ENCODE assay signal across 8 cellular contexts in the genomic region with DNA sequence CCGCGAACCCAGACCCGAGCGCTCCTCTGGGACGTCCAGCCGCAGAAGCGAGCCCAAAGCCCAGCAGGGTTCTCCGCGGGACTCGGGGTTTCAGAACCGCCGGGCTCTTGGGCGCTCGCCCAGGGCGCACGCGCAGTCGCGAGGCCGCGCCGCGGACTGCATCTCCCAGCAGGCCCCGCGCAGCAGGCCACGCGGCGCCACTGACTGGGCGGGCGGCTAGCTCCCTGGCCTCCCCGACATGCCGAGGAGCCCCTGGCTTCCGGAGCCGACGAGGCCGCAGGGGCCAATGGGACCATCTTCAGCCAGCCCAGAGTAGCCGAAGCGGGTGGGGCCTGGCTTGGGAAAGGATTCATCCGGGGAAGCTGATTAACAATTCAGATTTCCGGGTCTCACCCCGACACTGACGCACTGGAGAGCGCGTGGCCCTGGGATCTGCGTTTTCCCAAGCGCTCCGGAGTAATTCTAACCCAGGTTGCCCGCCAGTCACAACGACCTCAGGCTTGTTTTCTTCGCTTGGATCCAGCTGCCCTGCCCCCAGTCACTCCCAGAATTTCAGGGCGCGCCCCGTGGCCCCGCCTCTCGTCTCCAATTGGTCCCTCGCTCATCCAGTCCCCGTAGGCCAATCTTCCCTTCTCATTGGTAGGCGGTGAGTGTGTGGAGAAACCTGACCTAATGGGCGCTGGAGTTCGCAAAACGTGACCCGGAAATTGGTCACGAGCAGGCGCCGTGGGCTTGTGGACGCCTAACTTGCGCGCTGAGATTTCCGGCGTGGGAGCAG. TPM values are rescaled to one million over a fixed set of nuclear protein-coding genes. Genes with fewer than 3 reads are reported as not detected.
A peak's percentile ranks its signal among the peaks of the same experiment; 100 is the strongest.
DNase-seq lines count a peak whose midpoint lies in the region; ATAC-seq and TF ChIP-seq lines count a peak whose summit lies in the region.

A gene (plus strand): TSS at position 745 of the 778 bp plus-strand sequence. CDS start 328 bp downstream, outside the sequence.

- H3K4me3 ChIP-seq in choroid plexus epithelial cell (ENCODE audit: low read depth, low read length) = peak within 1 kb of the TSS; percentile 89

- intact Hi-C loops in activated CD4-positive, alpha-beta T cell treated with anti-CD3 and anti-CD28 coated beads for 36 hours (cut with DNase I, micrococcal nuclease) = loop anchor here (1.0 to 2.0 kb wide), 19 partner anchors 19 to 970 kb away; a partner anchor contains a TSS

- ATAC-seq in HG03442 (IDR thresholded peaks at IDR 0.05; ENCODE audit: unreplicated experiment) = peak; percentile 74
- ATAC-seq in activated CD4-positive, alpha-beta T cell treated with anti-CD3 and anti-CD28 coated beads for 36 hours = peak; percentile 91

- no peak for TF ChIP-seq CTCF in choroid plexus epithelial cell (conservative IDR thresholded peaks at IDR 0.05; ENCODE audit: low read depth, low read length)

- DNase-seq in AML-193 (lab: John Stamatoyannopoulos, UW) (peak; percentile 95 to 96), GM19238 (ENCODE audit: insufficient read length, low spot score) (peak; percentile 96), NCI-H524 (lab: John Stamatoyannopoulos, UW) (peak; percentile 95 to 99), choroid plexus epithelial cell (ENCODE audit: low read depth) (peak; percentile 99), kidney glomerular epithelial cell (lab: John Stamatoyannopoulos, UW) (peak; percentile 96)
- peak; percentile 96 for DNase-seq in activated CD4-positive, alpha-beta T cell treated with anti-CD3 and anti-CD28 coated beads for 36 hours
- DNase-seq in stimulated activated CD4-positive, alpha-beta T cell treated with anti-CD3 and anti-CD28 coated beads, Interleukin-1b, Interleukin-23, amount 100 ng/mL, for 1 hour (ENCODE audit: low read depth in 2 of 2) = peak; percentile 85

- CTCF ChIA-PET in activated CD4-positive, alpha-beta T cell treated with anti-CD3 and anti-CD28 coated beads for 36 hours (lab: Charles Lee) = interaction anchor here (0.6 to 3.2 kb wide), 3 partner anchors 16 to 190 kb away, joined by 3 to 21 read pairs (median 3); a partner anchor contains a TSS

- H3K27me3 Mint-ChIP-seq in activated CD4-positive, alpha-beta T cell treated with anti-CD3 and anti-CD28 coated beads for 36 hours = no peaks in the 10 kb centered on the region

- POLR2A ChIA-PET in activated CD4-positive, alpha-beta T cell treated with anti-CD3 and anti-CD28 coated beads for 36 hours (lab: Charles Lee) = interaction anchor here (0.6 to 1.3 kb wide), 5 partner anchors 68 to 162 kb away, joined by 3 to 5 read pairs (median 3); a partner anchor contains a TSS

- peaks cover 42% of the 10 kb centered on the region for H3K36me3 Mint-ChIP-seq in activated CD4-positive, alpha-beta T cell treated with anti-CD3 and anti-CD28 coated beads for 36 hours (ENCODE audit: low read depth)

- H3K4me1 Mint-ChIP-seq in activated CD4-positive, alpha-beta T cell treated with anti-CD3 and anti-CD28 coated beads for 36 hours = peaks cover 24% of the 10 kb centered on the region

- peak within 1 kb of the TSS; percentile 97 for H3K27ac Mint-ChIP-seq in activated CD4-positive, alpha-beta T cell treated with anti-CD3 and anti-CD28 coated beads for 36 hours

- peak within 1 kb of the TSS; percentile 90 for H3K4me3 Mint-ChIP-seq in activated CD4-positive, alpha-beta T cell treated with anti-CD3 and anti-CD28 coated beads for 36 hours

- peaks cover 13% of the 10 kb centered on the region for H3K9me3 Mint-ChIP-seq in activated CD4-positive, alpha-beta T cell treated with anti-CD3 and anti-CD28 coated beads for 36 hours (ENCODE audit: low read depth)

RNA-seq across cellular contexts. Expression of the gene that starts here (rescaled TPM):
- 10 to 100 TPM; 19.2 to 19.6 TPM for total RNA-seq in activated CD4-positive, alpha-beta T cell treated with anti-CD3 and anti-CD28 coated beads for 36 hours

Comparison
In these comparisons a context has a peak if more than half of its experiments do, and no peak if none do; other contexts are left out.
1. Peak in every context shown above with its lines: DNase-seq, ATAC-seq and H3K4me3 ChIP-seq.